Comparison of ENCODE assay signal across 8 cellular contexts in the genomic region with DNA sequence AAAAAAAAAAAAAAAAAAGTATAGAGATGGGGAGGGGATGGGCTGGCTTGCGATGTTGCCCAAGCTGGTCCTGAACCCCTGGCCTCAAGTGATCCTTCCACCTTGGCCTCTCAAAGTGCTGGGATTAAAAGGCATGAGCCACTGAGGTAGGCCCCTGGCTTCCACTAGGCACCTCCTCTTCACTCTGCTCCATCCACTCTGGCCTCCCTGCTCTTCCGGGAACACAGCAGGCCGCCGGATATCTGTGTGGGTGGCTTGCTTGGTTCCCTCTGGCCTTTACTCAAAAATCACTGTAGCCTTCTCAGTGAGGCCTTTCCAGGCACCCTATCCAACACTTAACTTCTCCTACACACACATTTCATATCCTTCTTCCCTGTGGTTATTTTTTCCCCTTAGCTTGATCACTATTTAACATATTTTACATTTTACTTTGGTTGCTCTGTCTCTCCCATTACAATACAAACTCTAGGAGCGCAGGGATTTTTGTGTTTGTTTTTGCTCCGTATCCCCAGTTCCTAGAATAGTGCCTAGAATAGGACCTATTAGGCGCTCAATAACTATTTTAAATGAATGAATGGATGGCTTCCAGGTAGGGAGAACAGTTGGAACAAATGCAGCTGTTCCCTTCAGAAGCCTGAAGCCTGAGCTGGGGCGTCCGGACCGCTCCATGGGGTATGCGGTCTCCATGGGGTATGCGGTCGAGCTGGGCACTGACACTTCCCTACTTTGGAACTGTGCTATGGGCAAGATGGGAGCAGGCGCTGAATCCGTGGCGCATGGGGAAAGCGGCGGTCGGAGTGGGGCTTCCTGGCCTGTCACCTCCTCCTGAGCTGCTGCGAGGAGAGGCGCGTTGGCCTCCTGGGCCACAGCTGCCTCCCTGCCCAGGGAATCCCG. TPM values are rescaled to one million over a fixed set of nuclear protein-coding genes. Genes with fewer than 3 reads are reported as not detected.
DNase-seq lines count a peak whose midpoint lies in the region; ATAC-seq, FAIRE-seq and TF ChIP-seq lines count a peak whose summit lies in the region.

No MANE protein-coding gene starts in this region.

- no peaks in the 10 kb centered on the region for H4K20me1 ChIP-seq in SK-N-SH (ENCODE audit: insufficient read depth)

- peak overlapping the region; percentile 26; the same call in 1 of the 2 replicates for H3K9ac ChIP-seq in SK-N-SH

- H3K4me3 ChIP-seq in SK-N-SH (ENCODE audit: low read depth in 2 of 2, low read length in 1 of 2): peak overlapping the region; percentile 58 to 70
- H3K4me3 ChIP-seq in fibroblast of mammary gland (ENCODE audit: control insufficient read depth, low read depth, low read length): peak overlapping the region; percentile 55
- peak overlapping the region; percentile 71 for H3K4me3 ChIP-seq in ovary

- H3F3A ChIP-seq in SK-N-SH (replicated peaks; ENCODE audit: insufficient read depth): peaks cover 5% of the 10 kb centered on the region

- no peaks in the 10 kb centered on the region for H3K9me3 ChIP-seq in SK-N-SH
- no peaks in the 10 kb centered on the region for H3K9me3 ChIP-seq in ovary

- no peak for TF ChIP-seq EP300 in SK-N-SH (IDR thresholded peaks at IDR 0.05; ENCODE audit: borderline replicate concordance in 1 of 2, low read depth in 1 of 2, low read length in 1 of 2)
- no peak for TF ChIP-seq EP300 in ovary (IDR thresholded peaks at IDR 0.05)

- ATAC-seq in Right ventricle myocardium inferior (peak; percentile 36), GM21515 (IDR thresholded peaks at IDR 0.05; ENCODE audit: unreplicated experiment) (no peak), GM18520 (IDR thresholded peaks at IDR 0.05; ENCODE audit: unreplicated experiment) (no peak)

- H3K79me2 ChIP-seq in SK-N-SH (ENCODE audit: insufficient read depth): no peaks in the 10 kb centered on the region

- TF ChIP-seq POLR2A in ovary (IDR thresholded peaks at IDR 0.05): no peak
- TF ChIP-seq POLR2A in H54 (IDR thresholded peaks at IDR 0.05; ENCODE audit: low read depth, low read length): no peak

- peaks cover 15 to 22% of the 10 kb centered on the region in 2 experiments; a peak in 3 of 4 replicates for H3K4me1 ChIP-seq in SK-N-SH (ENCODE audit: control insufficient read depth in 1 of 2, insufficient read depth in 2 of 2, low read depth in 1 of 2, low read length in 1 of 2)
- no peaks in the 10 kb centered on the region for H3K4me1 ChIP-seq in ovary (ENCODE audit: insufficient read depth)

- TF ChIP-seq RAD21 in SK-N-SH (IDR thresholded peaks at IDR 0.05; ENCODE audit: low read length): no peak

- H2AFZ ChIP-seq in SK-N-SH (ENCODE audit: low read depth): peak overlapping the region; percentile 95

- H3K27ac ChIP-seq in SK-N-SH (ENCODE audit: low read depth in 2 of 2, low read length in 1 of 2) (peak overlapping the region; percentile 45 to 80; a peak in 3 of 4 replicates), ovary (peak overlapping the region; percentile 94 to 95)

- no peaks in the 10 kb centered on the region for H3K36me3 ChIP-seq in SK-N-SH (replicated peaks in 1 of 2; ENCODE audit: control insufficient read depth in 1 of 2, insufficient read depth in 2 of 2, low read length in 1 of 2)
- H3K36me3 ChIP-seq in ovary: no peaks in the 10 kb centered on the region

- intact Hi-C loops in Right ventricle myocardium inferior (cut with DNase I): no loop called here
- intact Hi-C loops in cardiac septum (cut with DNase I): loop anchor here (1.0 kb wide), 1 partner anchor 47 kb away; a partner anchor contains a TSS
- intact Hi-C loops in ovary (cut with DNase I): no loop called here

- TF ChIP-seq CTCF in SK-N-SH (IDR thresholded peaks at IDR 0.05): no peak
- TF ChIP-seq CTCF in fibroblast of mammary gland (conservative IDR thresholded peaks at IDR 0.05; ENCODE audit: control insufficient read depth, insufficient read depth, low read depth, low read length): no peak
- TF ChIP-seq CTCF in ovary (IDR thresholded peaks at IDR 0.05): peak in 1 of 3 donors; percentile 21

- WGBS in SK-N-SH (ENCODE audit: low lambda C conversion rate): 64% methylated on average over 15 of the region's 23 CpGs
- WGBS in ovary, 3 donors: 7 to 10% (median 10%) methylated on average over 23 of the region's 23 CpGs

- no peaks in the 10 kb centered on the region for H3K9me2 ChIP-seq in SK-N-SH

- peak overlapping the region; percentile 98; the same call in 1 of the 2 replicates for H3K4me2 ChIP-seq in SK-N-SH

- no peak for FAIRE-seq in H54 (lab: Jason Lieb, UNC)

- POLR2A ChIA-PET in SK-N-SH (lab: Yijun Ruan, JAX): interaction anchor here (0.6 to 2.8 kb wide), 7 partner anchors 9 to 47 kb away, joined by 3 to 30 read pairs (median 3); a partner anchor contains a TSS

- CTCF ChIA-PET in SK-N-SH (lab: Yijun Ruan, JAX): interaction anchor here (0.7 to 5.7 kb wide), 8 partner anchors 11 to 224 kb away, joined by 3 to 38 read pairs (median 9); no protein-coding TSS in a partner anchor

- DNase-seq in Right ventricle myocardium inferior (ENCODE audit: missing footprints) (no peak), cardiac septum (ENCODE audit: low spot score) (no peak), SK-N-SH (no peak), fibroblast of mammary gland (ENCODE audit: low read depth) (peak; percentile 70), ovary (peak; percentile 51 to 65 (median 55)), H54 (ENCODE audit: insufficient read length, low spot score) (no peak)

- H3K27me3 ChIP-seq in SK-N-SH (ENCODE audit: insufficient read depth) (no peaks in the 10 kb centered on the region), ovary (no peaks in the 10 kb centered on the region)

TF ChIP-seq in SK-N-SH, 30 proteins besides CTCF, POLR2A, EP300 and RAD21:
- TF ChIP-seq POLR2AphosphoS5 (IDR thresholded peaks at IDR 0.05; ENCODE audit: low read depth, low read length): no peak
- no peak for TF ChIP-seq FOXM1 (IDR thresholded peaks at IDR 0.05; ENCODE audit: low read depth)
- no peak for TF ChIP-seq CHD2 (IDR thresholded peaks at IDR 0.05; ENCODE audit: low read length, partially characterized antibody)
- TF ChIP-seq ELF1 (IDR thresholded peaks at IDR 0.05): no peak
- TF ChIP-seq, protein P1, sequence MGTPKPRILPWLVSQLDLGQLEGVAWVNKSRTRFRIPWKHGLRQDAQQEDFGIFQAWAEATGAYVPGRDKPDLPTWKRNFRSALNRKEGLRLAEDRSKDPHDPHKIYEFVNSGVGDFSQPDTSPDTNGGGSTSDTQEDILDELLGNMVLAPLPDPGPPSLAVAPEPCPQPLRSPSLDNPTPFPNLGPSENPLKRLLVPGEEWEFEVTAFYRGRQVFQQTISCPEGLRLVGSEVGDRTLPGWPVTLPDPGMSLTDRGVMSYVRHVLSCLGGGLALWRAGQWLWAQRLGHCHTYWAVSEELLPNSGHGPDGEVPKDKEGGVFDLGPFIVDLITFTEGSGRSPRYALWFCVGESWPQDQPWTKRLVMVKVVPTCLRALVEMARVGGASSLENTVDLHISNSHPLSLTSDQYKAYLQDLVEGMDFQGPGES (IDR thresholded peaks at IDR 0.05; ENCODE audit: low read depth, low read length): no peak
- no peak for TF ChIP-seq RCOR1 (IDR thresholded peaks at IDR 0.05; ENCODE audit: low read length)
- TF ChIP-seq, protein P2, sequence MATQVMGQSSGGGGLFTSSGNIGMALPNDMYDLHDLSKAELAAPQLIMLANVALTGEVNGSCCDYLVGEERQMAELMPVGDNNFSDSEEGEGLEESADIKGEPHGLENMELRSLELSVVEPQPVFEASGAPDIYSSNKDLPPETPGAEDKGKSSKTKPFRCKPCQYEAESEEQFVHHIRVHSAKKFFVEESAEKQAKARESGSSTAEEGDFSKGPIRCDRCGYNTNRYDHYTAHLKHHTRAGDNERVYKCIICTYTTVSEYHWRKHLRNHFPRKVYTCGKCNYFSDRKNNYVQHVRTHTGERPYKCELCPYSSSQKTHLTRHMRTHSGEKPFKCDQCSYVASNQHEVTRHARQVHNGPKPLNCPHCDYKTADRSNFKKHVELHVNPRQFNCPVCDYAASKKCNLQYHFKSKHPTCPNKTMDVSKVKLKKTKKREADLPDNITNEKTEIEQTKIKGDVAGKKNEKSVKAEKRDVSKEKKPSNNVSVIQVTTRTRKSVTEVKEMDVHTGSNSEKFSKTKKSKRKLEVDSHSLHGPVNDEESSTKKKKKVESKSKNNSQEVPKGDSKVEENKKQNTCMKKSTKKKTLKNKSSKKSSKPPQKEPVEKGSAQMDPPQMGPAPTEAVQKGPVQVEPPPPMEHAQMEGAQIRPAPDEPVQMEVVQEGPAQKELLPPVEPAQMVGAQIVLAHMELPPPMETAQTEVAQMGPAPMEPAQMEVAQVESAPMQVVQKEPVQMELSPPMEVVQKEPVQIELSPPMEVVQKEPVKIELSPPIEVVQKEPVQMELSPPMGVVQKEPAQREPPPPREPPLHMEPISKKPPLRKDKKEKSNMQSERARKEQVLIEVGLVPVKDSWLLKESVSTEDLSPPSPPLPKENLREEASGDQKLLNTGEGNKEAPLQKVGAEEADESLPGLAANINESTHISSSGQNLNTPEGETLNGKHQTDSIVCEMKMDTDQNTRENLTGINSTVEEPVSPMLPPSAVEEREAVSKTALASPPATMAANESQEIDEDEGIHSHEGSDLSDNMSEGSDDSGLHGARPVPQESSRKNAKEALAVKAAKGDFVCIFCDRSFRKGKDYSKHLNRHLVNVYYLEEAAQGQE (IDR thresholded peaks at IDR 0.05; ENCODE audit: low read depth, low read length): no peak
- TF ChIP-seq YY1 (IDR thresholded peaks at IDR 0.05; ENCODE audit: low read depth): no peak
- no peak for TF ChIP-seq RXRA (IDR thresholded peaks at IDR 0.05; ENCODE audit: borderline replicate concordance, low read depth)

RNA-seq across cellular contexts. Expression of a gene that starts 46.7 kb away (rescaled TPM):
- total RNA-seq in Right ventricle myocardium inferior: 348 TPM
- 311 TPM for total RNA-seq in cardiac septum
- 315 and 370 TPM in 2 replicates for polyA plus RNA-seq in SK-N-SH (2012; rRNA removed)
- polyA plus RNA-seq in SK-N-SH (2012; cell fraction: cytosol; rRNA removed): 299 and 383 TPM in 2 replicates
- 85.2 and 129 TPM in 2 replicates for polyA plus RNA-seq in SK-N-SH (2012; cell fraction: nucleus; rRNA removed)
- total RNA-seq in ovary: 100 to 1,000 TPM; 266 to 526 (median 420) TPM
- polyA plus RNA-seq in ovary: 100 to 1,000 TPM; 500 to 590 TPM

Comparison
In these comparisons a context has a peak if more than half of its experiments do, and no peak if none do; other contexts are left out.
1. DNase-seq: peak in fibroblast of mammary gland (single experiment) and ovary (5 of 5); none in Right ventricle myocardium inferior (single experiment), cardiac septum (single experiment), SK-N-SH (single experiment) and H54 (single experiment).
2. Peak in every context shown above with its lines, with median percentiles within 50 percentile points of each other: H3K4me3 ChIP-seq.